25 cellular contexts compared by ENCODE assay signal in genomic region chr11:9428706-9429105, GRCh38.
"Had no signal": no experiment of that assay in that cellular context is flagged by ENCODE, and none has a peak within 500 bp of the region (broad histone marks: within the 10 kb centered on the region; RNA-seq: fewer than 3 reads in every experiment).

No MANE protein-coding gene starts in this region.

- H3K4me3 Mint-ChIP-seq: activated naive CD4-positive, alpha-beta T cell treated with anti-CD3 and anti-CD28 coated beads, Interleukin-2, amount 50 U/mL, for 24 hours; brain; natural killer cell treated with Interleukin-12 subunit alpha and Interleukin-12 subunit beta and Interleukin-15 and Interleukin-18, amount 100 ng/mL, for 72 hours; WTC11 had no signal

- H3K9me3 ChIP-seq: left ventricle myocardium inferior, ovary, psoas muscle, right atrium auricular region, upper lobe of left lung had no signal

- H3K27me3 Mint-ChIP-seq: activated naive CD4-positive, alpha-beta T cell treated with anti-CD3 and anti-CD28 coated beads, Interleukin-2, amount 50 U/mL, for 24 hours; brain; natural killer cell treated with Interleukin-12 subunit alpha and Interleukin-12 subunit beta and Interleukin-15 and Interleukin-18, amount 100 ng/mL, for 72 hours had no signal

- H3K4me1 ChIP-seq: left ventricle myocardium inferior, psoas muscle, right atrium auricular region, upper lobe of left lung had no signal

- DNase-seq: activated CD4-positive, alpha-beta T cell treated with anti-CD3 and anti-CD28 coated beads, Interleukin-2, amount 50 U/mL, for 48 hours; activated gamma-delta T cell treated with Interleukin-2 at 50 U/mL for 16 hours; anterior cingulate cortex; caudate nucleus; dermis blood vessel endothelial cell; effector CD8-positive, alpha-beta T cell; foreskin melanocyte; kidney glomerular epithelial cell; left ventricle myocardium inferior; mammary epithelial cell; midbrain; ovary; psoas muscle; stimulated activated CD4-positive, alpha-beta T cell treated with anti-CD3 and anti-CD28 coated beads, Interleukin-4, amount 100 ng/mL, for 24 hours; stimulated activated naive CD8-positive, alpha-beta T cell treated with anti-CD3 and anti-CD28 coated beads, Interleukin-15, Interleukin-2, amounts not matched to agents 100 U/mL and 50 U/mL, for 24 hours; T1000; upper lobe of left lung had no signal

- H3K36me3 ChIP-seq: ovary had no signal

- H3K27me3 ChIP-seq: hepatocyte, ovary, right atrium auricular region, upper lobe of left lung had no signal

- H3K9me3 Mint-ChIP-seq: activated naive CD4-positive, alpha-beta T cell treated with anti-CD3 and anti-CD28 coated beads, Interleukin-2, amount 50 U/mL, for 24 hours; brain; natural killer cell treated with Interleukin-12 subunit alpha and Interleukin-12 subunit beta and Interleukin-15 and Interleukin-18, amount 100 ng/mL, for 72 hours; WTC11 had no signal

- H3K4me3 ChIP-seq: hepatocyte, left ventricle myocardium inferior, ovary, psoas muscle, right atrium auricular region, upper lobe of left lung had no signal

- H3K27ac Mint-ChIP-seq: activated naive CD4-positive, alpha-beta T cell treated with anti-CD3 and anti-CD28 coated beads, Interleukin-2, amount 50 U/mL, for 24 hours; WTC11 had no signal

- FAIRE-seq: endothelial cell of umbilical vein had no signal

- H3K4me1 Mint-ChIP-seq: activated naive CD4-positive, alpha-beta T cell treated with anti-CD3 and anti-CD28 coated beads, Interleukin-2, amount 50 U/mL, for 24 hours; brain; WTC11 had no signal

- ATAC-seq: esophagus mucosa; natural killer cell treated with Interleukin-12 subunit alpha and Interleukin-12 subunit beta and Interleukin-15 and Interleukin-18, amount 100 ng/mL, for 72 hours; psoas muscle; stimulated activated naive CD8-positive, alpha-beta T cell treated with anti-CD3 and anti-CD28 coated beads, Interleukin-15, Interleukin-2, amounts not matched to agents 100 U/mL and 50 U/mL, for 24 hours; WTC11 had no signal

- H3K27ac ChIP-seq: hepatocyte, left ventricle myocardium inferior, ovary, psoas muscle, right atrium auricular region, upper lobe of left lung had no signal
